In the genomic region with DNA sequence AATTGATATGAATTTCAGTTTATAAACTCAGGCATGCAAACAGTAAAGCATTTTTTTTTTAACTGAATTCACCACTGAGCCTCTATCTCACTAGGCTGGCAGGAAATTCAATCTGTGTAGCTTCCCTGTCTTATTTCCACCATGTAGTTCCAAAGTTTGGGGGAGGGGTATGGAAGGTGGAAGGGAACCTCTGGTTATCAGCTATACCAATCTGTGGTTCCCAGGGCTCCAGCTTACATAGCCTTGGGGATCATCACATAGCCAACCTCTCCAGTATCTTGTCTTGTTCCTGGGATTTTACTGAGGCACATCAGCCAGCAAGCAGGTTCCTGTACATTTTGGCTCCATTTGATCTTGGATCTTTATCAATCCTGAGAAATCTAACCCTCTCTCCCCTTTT, we compare ENCODE assay signal across 20 cellular contexts. TPM values are rescaled to one million over a fixed set of nuclear protein-coding genes. Genes with fewer than 3 reads are reported as not detected.
"Had no signal": no experiment of that assay in that cellular context is flagged by ENCODE, and none has a peak within 500 bp of the region (broad histone marks: within the 10 kb centered on the region; RNA-seq: fewer than 3 reads in every experiment).

No MANE protein-coding gene starts in this region.

- ATAC-seq: gastrocnemius medialis; heart right ventricle; lower lobe of right lung; naive thymus-derived CD8-positive, alpha-beta T cell; psoas muscle; right lobe of liver; stimulated activated effector memory CD8-positive, alpha-beta T cell treated with anti-CD3 and anti-CD28 coated beads, Interleukin-12 subunit alpha, Interleukin-12 subunit beta, amount 100 ng/mL, for 72 hours; stimulated activated naive CD8-positive, alpha-beta T cell treated with anti-CD3 and anti-CD28 coated beads, Interleukin-15, Interleukin-2, amounts not matched to agents 100 U/mL and 50 U/mL, for 24 hours had no signal

- DNase-seq: effector memory CD4-positive, alpha-beta T cell; gastrocnemius medialis; heart right ventricle; left ventricle myocardium inferior; lower lobe of right lung; naive thymus-derived CD8-positive, alpha-beta T cell; psoas muscle; retina; right lobe of liver; stimulated activated CD4-positive, alpha-beta T cell treated with anti-CD3 and anti-CD28 coated beads, Interleukin-4, amount 100 ng/mL, for 1 hour; stimulated activated CD8-positive, alpha-beta memory T cell treated with anti-CD3 and anti-CD28 coated beads, Interleukin-4, amount 100 ng/mL, for 48 hours; stimulated activated naive CD8-positive, alpha-beta T cell treated with anti-CD3 and anti-CD28 coated beads, Interleukin-15, Interleukin-2, amounts not matched to agents 100 U/mL and 50 U/mL, for 24 hours; thyroid gland; upper lobe of left lung had no signal

RNA-seq across cellular contexts. Expression of a gene that starts 15.6 kb away (rescaled TPM):
- total RNA-seq: esophagus muscularis mucosa, fibroblast of villous mesenchyme, heart right ventricle, left ventricle myocardium inferior, lower lobe of right lung, osteoblast, psoas muscle, right lobe of liver, thyroid gland, upper lobe of left lung, vagina had no signal

RNA-seq across cellular contexts. Expression of a gene that starts 38.2 kb away (rescaled TPM):
- total RNA-seq: mononuclear cell, osteoblast, vagina had no signal

RNA-seq across cellular contexts. Expression of a gene that starts 56.7 kb away (rescaled TPM):
- total RNA-seq: fibroblast of villous mesenchyme; mononuclear cell; naive thymus-derived CD8-positive, alpha-beta T cell; osteoblast had no signal
